Comparison of ENCODE assay signal across 15 cellular contexts in genomic region chr12:19710811-19711793, GRCh38.
DNase-seq lines count a peak whose midpoint lies in the region; ATAC-seq and TF ChIP-seq lines count a peak whose summit lies in the region.
"Had no signal": no experiment of that assay in that cellular context is flagged by ENCODE, and none has a peak within 500 bp of the region (broad histone marks: within the 10 kb centered on the region; RNA-seq: fewer than 3 reads in every experiment).

No MANE protein-coding gene starts in this region.

- H3K27me3 Mint-ChIP-seq in endodermal cell (ENCODE audit: insufficient read depth), result no peaks in the 10 kb centered on the region
- H3K27me3 Mint-ChIP-seq: CD4-positive, alpha-beta memory T cell; T-helper 17 cell had no signal

- no peak overlapping the region for H3K9ac ChIP-seq in endodermal cell (ENCODE audit: extremely low read depth, low read length, poor library complexity, severe bottlenecking)

- peaks cover 6% of the 10 kb centered on the region for H3K4me1 Mint-ChIP-seq in endodermal cell
- H3K4me1 Mint-ChIP-seq: CD4-positive, alpha-beta memory T cell; T-helper 17 cell had no signal

- no peaks in the 10 kb centered on the region for H3K27me3 ChIP-seq in endodermal cell (ENCODE audit: control insufficient read depth, insufficient read depth, low read length, poor library complexity, severe bottlenecking)

- no peak overlapping the region for H3K27ac Mint-ChIP-seq in endodermal cell
- H3K27ac Mint-ChIP-seq: activated T-helper 2 cell treated with anti-CD3 and anti-CD28 coated beads, Interferon-gamma antibody, Interleukin-2, Interleukin-4, amounts not matched to agents 10 μg/mL and 5 μg/mL and 100 μg/mL, durations not matched to agents 14 hours and 24 hours and 36 hours; CD4-positive, alpha-beta memory T cell; T-helper 17 cell had no signal

- H3K36me3 ChIP-seq in endodermal cell (ENCODE audit: control insufficient read depth, insufficient read depth, low read length), result no peaks in the 10 kb centered on the region

- H3K4me1 ChIP-seq in endodermal cell (ENCODE audit: control insufficient read depth, insufficient read depth, low read length), result no peaks in the 10 kb centered on the region

- no peaks in the 10 kb centered on the region for H3K9me3 ChIP-seq in endodermal cell (ENCODE audit: control insufficient read depth, low read length)

- no peak for TF ChIP-seq CTCF in endodermal cell (conservative IDR thresholded peaks at IDR 0.05)

- WGBS in endodermal cell (ENCODE audit: insufficient coverage in 1 of 2, insufficient read length in 1 of 2), 2 experiments, result 70 to 75% methylated on average over 7 of the region's 7 CpGs

- ATAC-seq in GM18870 (IDR thresholded peaks at IDR 0.05; ENCODE audit: unreplicated experiment), result no peak
- ATAC-seq in left lobe of liver, result no peak
- ATAC-seq: Panc1, T-helper 17 cell had no signal

- H3K27ac ChIP-seq in endodermal cell (ENCODE audit: low read depth, low read length), result no peak overlapping the region

- H3K9me3 Mint-ChIP-seq in endodermal cell, result peaks cover 15% of the 10 kb centered on the region

- no peaks in the 10 kb centered on the region for H3K36me3 Mint-ChIP-seq in endodermal cell (ENCODE audit: low read depth)

- peak; percentile 63 for DNase-seq in HuH-7 (ENCODE audit: low spot score)
- DNase-seq in endodermal cell, result peak; percentile 45
- peak; percentile 32 for DNase-seq in left kidney (ENCODE audit: low read depth, low spot score)
- DNase-seq in stromal cell of bone marrow (ENCODE audit: low read depth), result peak; percentile 50
- DNase-seq in CD1c-positive myeloid dendritic cell (ENCODE audit: extremely low spot score), result no peak
- no peak for DNase-seq in left lobe of liver (ENCODE audit: low spot score)
- no peak for DNase-seq in COLO829 (ENCODE audit: low spot score)
- DNase-seq: activated CD4-positive, alpha-beta T cell treated with anti-CD3 and anti-CD28 coated beads for 48 hours; CD4-positive, alpha-beta memory T cell; islet precursor cell; NCI-H510A; T-helper 17 cell had no signal

- no peak overlapping the region for H3K4me3 Mint-ChIP-seq in endodermal cell
- H3K4me3 Mint-ChIP-seq: CD4-positive, alpha-beta memory T cell; T-helper 17 cell had no signal

- H3K4me3 ChIP-seq in endodermal cell (ENCODE audit: low read length), result no peak overlapping the region

Comparison
In these comparisons a context has a peak if more than half of its experiments do, and no peak if none do; other contexts are left out.
1. DNase-seq: peak in HuH-7 (single experiment), endodermal cell (single experiment), left kidney (single experiment) and stromal cell of bone marrow (single experiment); none in CD1c-positive myeloid dendritic cell (single experiment), left lobe of liver (single experiment) and COLO829 (single experiment).